8 cellular contexts compared by ENCODE assay signal in the genomic region with DNA sequence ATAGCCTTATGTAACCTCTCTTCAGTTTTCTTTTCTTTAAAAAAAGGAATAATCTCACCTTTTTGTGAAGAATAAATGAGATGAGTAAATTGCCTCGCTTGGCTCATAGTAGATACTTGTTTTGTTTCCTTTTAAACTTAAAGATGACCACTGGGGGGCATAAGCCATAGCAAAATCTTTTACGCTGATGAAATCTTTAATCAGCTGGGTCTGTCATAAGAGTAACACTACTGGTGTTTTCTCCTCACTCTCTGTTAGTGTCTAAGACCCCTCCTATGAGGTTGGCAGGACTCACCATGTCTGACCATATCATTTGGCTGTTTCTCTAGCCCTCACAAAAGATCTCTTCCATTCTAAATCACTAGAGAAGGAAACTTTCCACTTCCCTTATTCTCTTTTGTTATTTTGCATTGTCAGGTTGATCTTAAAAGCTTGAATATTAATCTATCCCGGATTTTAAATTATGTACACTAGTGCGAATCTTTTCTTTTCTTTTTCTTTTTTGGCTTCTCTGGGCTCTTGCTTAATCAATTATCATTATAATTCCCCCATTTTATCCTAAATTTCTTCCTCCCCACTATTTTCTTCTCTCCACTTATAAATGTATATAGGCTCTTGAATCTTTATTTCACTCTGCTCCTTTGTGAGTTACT. TPM values are rescaled to one million over a fixed set of nuclear protein-coding genes. Genes with fewer than 3 reads are reported as not detected.
DNase-seq lines count a peak whose midpoint lies in the region; ATAC-seq lines count a peak whose summit lies in the region.

No MANE protein-coding gene starts in this region.

- no peaks in the 10 kb centered on the region for H3K27me3 Mint-ChIP-seq in activated naive CD8-positive, alpha-beta T cell treated with anti-CD3 and anti-CD28 coated beads, Interleukin-2, amount 10 ng/mL, durations not matched to agents 7 days and 5 days

- POLR2A ChIA-PET in activated naive CD8-positive, alpha-beta T cell treated with anti-CD3 and anti-CD28 coated beads, Interleukin-2, amount 10 ng/mL, durations not matched to agents 7 days and 5 days (lab: Charles Lee) = interaction anchor here (0.5 to 1.4 kb wide), 9 partner anchors 10 to 58 kb away, joined by 3 to 8 read pairs (median 4); a partner anchor contains a TSS

- H3K4me1 Mint-ChIP-seq in activated naive CD8-positive, alpha-beta T cell treated with anti-CD3 and anti-CD28 coated beads, Interleukin-2, amount 10 ng/mL, durations not matched to agents 7 days and 5 days = peaks cover 24% of the 10 kb centered on the region

- H3K4me3 Mint-ChIP-seq in activated naive CD8-positive, alpha-beta T cell treated with anti-CD3 and anti-CD28 coated beads, Interleukin-2, amount 10 ng/mL, durations not matched to agents 7 days and 5 days = no peak overlapping the region

- DNase-seq in DMS79 treated with DMSO at 0.1 percent for 48 hours (lab: John Stamatoyannopoulos, UW) = peak; percentile 4
- DNase-seq in DMS79 (lab: John Stamatoyannopoulos, UW) = no peak
- peak; percentile 69 for DNase-seq in Jurkat, Clone E6-1 (ENCODE audit: low read depth, low spot score)
- no peak for DNase-seq in activated naive CD8-positive, alpha-beta T cell treated with anti-CD3 and anti-CD28 coated beads, Interleukin-2, amount 10 ng/mL, durations not matched to agents 7 days and 5 days
- peak; percentile 50 for DNase-seq in medulla oblongata (ENCODE audit: extremely low spot score)
- DNase-seq in ecto neural progenitor cell (ENCODE audit: low spot score) = no peak

- no peak overlapping the region for H3K4me3 ChIP-seq in Jurkat, Clone E6-1 (ENCODE audit: low read length)

- peak; percentile 90 for ATAC-seq in activated naive CD8-positive, alpha-beta T cell treated with anti-CD3 and anti-CD28 coated beads, Interleukin-2, amount 10 ng/mL, durations not matched to agents 7 days and 5 days (ENCODE audit: low read depth)
- no peak for ATAC-seq in GM18909 (IDR thresholded peaks at IDR 0.05; ENCODE audit: poor library complexity, unreplicated experiment)
- no peak for ATAC-seq in HG02840 (IDR thresholded peaks at IDR 0.05; ENCODE audit: low FRiP score, unreplicated experiment)

- H3K27ac Mint-ChIP-seq in activated naive CD8-positive, alpha-beta T cell treated with anti-CD3 and anti-CD28 coated beads, Interleukin-2, amount 10 ng/mL, durations not matched to agents 7 days and 5 days = peak overlapping the region; percentile 71

- no peaks in the 10 kb centered on the region for H3K9me3 Mint-ChIP-seq in activated naive CD8-positive, alpha-beta T cell treated with anti-CD3 and anti-CD28 coated beads, Interleukin-2, amount 10 ng/mL, durations not matched to agents 7 days and 5 days

- H3K36me3 Mint-ChIP-seq in activated naive CD8-positive, alpha-beta T cell treated with anti-CD3 and anti-CD28 coated beads, Interleukin-2, amount 10 ng/mL, durations not matched to agents 7 days and 5 days = peaks cover 15% of the 10 kb centered on the region

RNA-seq across cellular contexts. Expression of a gene that starts 12.5 kb away (rescaled TPM):
- 20.1 TPM for polyA plus RNA-seq in Jurkat, Clone E6-1 (2012; ENCODE audit: insufficient read depth, insufficient read length)
- 10 to 100 TPM; 31.1 to 38.8 TPM for total RNA-seq in activated naive CD8-positive, alpha-beta T cell treated with anti-CD3 and anti-CD28 coated beads, Interleukin-2, amount 10 ng/mL, durations not matched to agents 7 days and 5 days

RNA-seq across cellular contexts. Expression of a gene that starts 13.0 kb away (rescaled TPM):
- polyA plus RNA-seq in Jurkat, Clone E6-1 (2012; ENCODE audit: insufficient read depth, insufficient read length) = 20.1 TPM
- total RNA-seq in activated naive CD8-positive, alpha-beta T cell treated with anti-CD3 and anti-CD28 coated beads, Interleukin-2, amount 10 ng/mL, durations not matched to agents 7 days and 5 days = 10 to 100 TPM; 12.6 to 13.0 TPM

RNA-seq across cellular contexts. Expression of a gene that starts 21.8 kb away (rescaled TPM):
- 4.4 TPM for polyA plus RNA-seq in Jurkat, Clone E6-1 (2012; ENCODE audit: insufficient read depth, insufficient read length)
- 1 to 10 TPM; 6.7 to 6.9 TPM for total RNA-seq in activated naive CD8-positive, alpha-beta T cell treated with anti-CD3 and anti-CD28 coated beads, Interleukin-2, amount 10 ng/mL, durations not matched to agents 7 days and 5 days

RNA-seq across cellular contexts. Expression of a gene that starts 29.6 kb away (rescaled TPM):
- polyA plus RNA-seq in Jurkat, Clone E6-1 (2012; ENCODE audit: insufficient read depth, insufficient read length) = 40.3 TPM
- 10 to 100 TPM; 86.1 to 86.2 TPM for total RNA-seq in activated naive CD8-positive, alpha-beta T cell treated with anti-CD3 and anti-CD28 coated beads, Interleukin-2, amount 10 ng/mL, durations not matched to agents 7 days and 5 days

RNA-seq across cellular contexts. Expression of a gene that starts 31.7 kb away (rescaled TPM):
- 21.9 TPM for polyA plus RNA-seq in Jurkat, Clone E6-1 (2012; ENCODE audit: insufficient read depth, insufficient read length)
- 10 to 100 TPM; 52.0 to 58.4 TPM for total RNA-seq in activated naive CD8-positive, alpha-beta T cell treated with anti-CD3 and anti-CD28 coated beads, Interleukin-2, amount 10 ng/mL, durations not matched to agents 7 days and 5 days

Comparison
In these comparisons a context has a peak if more than half of its experiments do, and no peak if none do; other contexts are left out.
1. DNase-seq: peak in DMS79 treated with DMSO at 0.1 percent for 48 hours (single experiment), Jurkat, Clone E6-1 (single experiment) and medulla oblongata (single experiment); none in DMS79 (single experiment), activated naive CD8-positive, alpha-beta T cell treated with anti-CD3 and anti-CD28 coated beads, Interleukin-2, amount 10 ng/mL, durations not matched to agents 7 days and 5 days (single experiment) and ecto neural progenitor cell (single experiment).